9 cellular contexts compared by ENCODE assay signal in genomic region chr17:76241205-76241539, GRCh38. TPM values are rescaled to one million over a fixed set of nuclear protein-coding genes. Genes with fewer than 3 reads are reported as not detected.
DNase-seq lines count a peak whose midpoint lies in the region; ATAC-seq, FAIRE-seq and TF ChIP-seq lines count a peak whose summit lies in the region.
"Had no signal": no experiment of that assay in that cellular context is flagged by ENCODE, and none has a peak within 500 bp of the region (broad histone marks: within the 10 kb centered on the region; RNA-seq: fewer than 3 reads in every experiment).

No MANE protein-coding gene starts in this region.

- H3K4me3 Mint-ChIP-seq in activated T-cell treated with anti-CD3 and anti-CD28 coated beads, Interleukin-2, amount 50 U/mL, for 24 hours: peak overlapping the region; percentile 81
- H3K4me3 Mint-ChIP-seq in memory B cell: peak overlapping the region; percentile 90

- peaks cover 31% of the 10 kb centered on the region for H3K27me3 ChIP-seq in bronchial epithelial cell (ENCODE audit: control insufficient read depth, insufficient read depth, low read length)
- H3K27me3 ChIP-seq in tibial nerve: peaks cover 0 to 5% of the 10 kb centered on the region in 2 donors

- no peak for TF ChIP-seq POLR2A in tibial nerve (IDR thresholded peaks at IDR 0.05)

- H3K36me3 ChIP-seq in bronchial epithelial cell (ENCODE audit: control insufficient read depth, insufficient read depth, low read length) (no peaks in the 10 kb centered on the region), tibial nerve (no peaks in the 10 kb centered on the region)

- peak overlapping the region; percentile 72 to 88 (median 86) for H3K27ac ChIP-seq in tibial nerve

- H3K4me3 ChIP-seq in bronchial epithelial cell (ENCODE audit: low read depth, low read length): peak overlapping the region; percentile 37
- peak overlapping the region; percentile 54 to 76 (median 63) for H3K4me3 ChIP-seq in tibial nerve

- H3K4me1 Mint-ChIP-seq in activated T-cell treated with anti-CD3 and anti-CD28 coated beads, Interleukin-2, amount 50 U/mL, for 24 hours (ENCODE audit: low read depth): peaks cover 64% of the 10 kb centered on the region
- peaks cover 4% of the 10 kb centered on the region for H3K4me1 Mint-ChIP-seq in memory B cell

- ATAC-seq in memory B cell (ENCODE audit: low read depth) (no peak), HG02973 (IDR thresholded peaks at IDR 0.05; ENCODE audit: unreplicated experiment) (no peak)

- TF ChIP-seq EP300 in tibial nerve (IDR thresholded peaks at IDR 0.05): peak in 1 of 2 donors; percentile 36

- peak overlapping the region; percentile 91 for H3K27ac Mint-ChIP-seq in activated T-cell treated with anti-CD3 and anti-CD28 coated beads, Interleukin-2, amount 50 U/mL, for 24 hours
- peak overlapping the region; percentile 41 for H3K27ac Mint-ChIP-seq in memory B cell

- WGBS in tibial nerve, 2 donors: 8 to 9% methylated on average over 12 of the region's 12 CpGs

- FAIRE-seq in bronchial epithelial cell (lab: Jason Lieb, UNC): no peak

- H3K9me3 ChIP-seq in tibial nerve: no peaks in the 10 kb centered on the region

- H3K4me1 ChIP-seq in tibial nerve: peaks cover 0 to 24% (median 10%) of the 10 kb centered on the region in 4 donors

- no peaks in the 10 kb centered on the region for H3K27me3 Mint-ChIP-seq in activated T-cell treated with anti-CD3 and anti-CD28 coated beads, Interleukin-2, amount 50 U/mL, for 24 hours
- peaks cover 17% of the 10 kb centered on the region for H3K27me3 Mint-ChIP-seq in memory B cell

- no peak for DNase-seq in activated T-cell treated with anti-CD3 and anti-CD28 coated beads, Interleukin-2, amount 50 U/mL, for 24 hours
- DNase-seq in activated T-cell treated with anti-CD3 and anti-CD28 coated beads, Interleukin-2, amount 50 U/mL, for 48 hours: no peak
- DNase-seq in bronchial epithelial cell (ENCODE audit: low read depth) (no peak), memory B cell (ENCODE audit: low spot score in 2 of 2) (no peak), tibial nerve (ENCODE audit: low spot score in 2 of 2) (peak in 1 of 2 donors; percentile 41), OCI-M2 (lab: John Stamatoyannopoulos, UW; ENCODE audit: unreplicated experiment) (no peak)
- no peak for DNase-seq in activated CD8-positive, alpha-beta memory T cell treated with anti-CD3 and anti-CD28 coated beads, Interleukin-2, amount 50 U/mL, for 48 hours
- DNase-seq: DND-41 had no signal

- H3K9me3 Mint-ChIP-seq in activated T-cell treated with anti-CD3 and anti-CD28 coated beads, Interleukin-2, amount 50 U/mL, for 24 hours: no peaks in the 10 kb centered on the region
- no peaks in the 10 kb centered on the region for H3K9me3 Mint-ChIP-seq in memory B cell

- TF ChIP-seq CTCF in bronchial epithelial cell (IDR thresholded peaks at IDR 0.05; ENCODE audit: insufficient read depth, low read length, severe bottlenecking) (no peak), tibial nerve (IDR thresholded peaks at IDR 0.05) (no peak)

- peaks cover 5% of the 10 kb centered on the region for H3K36me3 Mint-ChIP-seq in activated T-cell treated with anti-CD3 and anti-CD28 coated beads, Interleukin-2, amount 50 U/mL, for 24 hours (ENCODE audit: low read depth)
- no peaks in the 10 kb centered on the region for H3K36me3 Mint-ChIP-seq in memory B cell

RNA-seq across cellular contexts. Expression of gene RNF157, which starts 0.9 kb away (rescaled TPM):
- total RNA-seq in bronchial epithelial cell (not detected in 2 replicates), tibial nerve (10 to 100 TPM; 11.1 to 18.9 (median 15.2) TPM)

RNA-seq across cellular contexts. Expression of gene UBALD2, which starts 24.0 kb away (rescaled TPM):
- 3.4 and 7.3 TPM in 2 replicates for total RNA-seq in bronchial epithelial cell
- 10 to 100 TPM; 12.7 to 26.9 (median 20.4) TPM for total RNA-seq in tibial nerve

Comparison
In these comparisons a context has a peak if more than half of its experiments do, and no peak if none do; other contexts are left out.
1. RNA of gene RNF157, which starts 0.9 kb away (total RNA-seq): 11.1 to 18.9 TPM in tibial nerve; not detected in bronchial epithelial cell; every median in the first group is over 10 times any median in the second.